ENCODE assay signal across 1 cellular context in genomic region chr4:67006791-67007190, GRCh38.
TF ChIP-seq lines count a peak whose summit lies in the region.

No MANE protein-coding gene starts in this region.

TF ChIP-seq in H1, 55 proteins besides CTCF, POLR2A, EP300 and RAD21 (continued from another document):
- TF ChIP-seq ATF3 (IDR thresholded peaks at IDR 0.05; ENCODE audit: insufficient read depth, low read depth, low read length), result no peak
- TF ChIP-seq SIRT6 (IDR thresholded peaks at IDR 0.05; ENCODE audit: low read length), result no peak
- TF ChIP-seq ZNF274 (IDR thresholded peaks at IDR 0.05; ENCODE audit: borderline replicate concordance, extremely low read depth, low read length), result no peak
- no peak for TF ChIP-seq RXRA (IDR thresholded peaks at IDR 0.05; ENCODE audit: insufficient read depth, low read depth, low read length)
- TF ChIP-seq KDM5A (IDR thresholded peaks at IDR 0.05; ENCODE audit: low read length), result no peak
- TF ChIP-seq EZH2 (IDR thresholded peaks at IDR 0.05; ENCODE audit: low read depth, low read length, severe bottlenecking), result no peak
- TF ChIP-seq HDAC2 (IDR thresholded peaks at IDR 0.05; ENCODE audit: borderline replicate concordance in 1 of 2, low read depth in 2 of 2, low read length in 2 of 2), result no peak
- TF ChIP-seq TCF12 (IDR thresholded peaks at IDR 0.05; ENCODE audit: low read depth, low read length), result no peak
- TF ChIP-seq PHF8 (conservative IDR thresholded peaks at IDR 0.05; ENCODE audit: low read depth, low read length), result no peak
- TF ChIP-seq GABPA (IDR thresholded peaks at IDR 0.05; ENCODE audit: borderline replicate concordance, insufficient read depth, low read length), result no peak
- no peak for TF ChIP-seq NRF1 (IDR thresholded peaks at IDR 0.05; ENCODE audit: low read depth, low read length)
- no peak for TF ChIP-seq YY1 (IDR thresholded peaks at IDR 0.05; ENCODE audit: low read depth, low read length)
- no peak for TF ChIP-seq SP2 (IDR thresholded peaks at IDR 0.05; ENCODE audit: low read length)
- TF ChIP-seq HDAC6 (IDR thresholded peaks at IDR 0.05; ENCODE audit: low read depth, low read length), result no peak
TF ChIP-seq in H1: peak in this region for 0.
